Comparison of ENCODE assay signal across 8 cellular contexts in genomic region chr5:39270172-39270848, GRCh38. TPM values are rescaled to one million over a fixed set of nuclear protein-coding genes. Genes with fewer than 3 reads are reported as not detected.
DNase-seq lines count a peak whose midpoint lies in the region; ATAC-seq and TF ChIP-seq lines count a peak whose summit lies in the region.
"Had no signal": no experiment of that assay in that cellular context is flagged by ENCODE, and none has a peak within 500 bp of the region (broad histone marks: within the 10 kb centered on the region; RNA-seq: fewer than 3 reads in every experiment).

No MANE protein-coding gene starts in this region.

- intact Hi-C loops in spleen (cut with DNase I; ENCODE audit: low total_unique reads) = no loop called here

- peak overlapping the region in 7 of 8 donors; percentile 78 to 93 (median 84) for H3K27ac ChIP-seq in spleen

- H3K27me3 Mint-ChIP-seq in T-helper 2 cell treated with Interferon-gamma antibody and Interleukin-4, amounts not matched to agents 5 μg/mL and 100 μg/mL, for 36 hours (ENCODE audit: low read depth) = no peaks in the 10 kb centered on the region

- no peak for TF ChIP-seq POLR2A in spleen (IDR thresholded peaks at IDR 0.05)

- no peaks in the 10 kb centered on the region for H3K36me3 ChIP-seq in spleen

- no peaks in the 10 kb centered on the region for H3K27me3 ChIP-seq in spleen (replicated peaks in 1 of 7)

- no peaks in the 10 kb centered on the region for H3K9me3 Mint-ChIP-seq in T-helper 2 cell treated with Interferon-gamma antibody and Interleukin-4, amounts not matched to agents 5 μg/mL and 100 μg/mL, for 36 hours

- H3K27ac Mint-ChIP-seq in T-helper 2 cell treated with Interferon-gamma antibody and Interleukin-4, amounts not matched to agents 5 μg/mL and 100 μg/mL, for 36 hours = no peak overlapping the region

- peaks cover 14 to 96% (median 68%) of the 10 kb centered on the region in 6 donors for H3K4me1 ChIP-seq in spleen

- ATAC-seq in GM19035 (IDR thresholded peaks at IDR 0.05; ENCODE audit: unreplicated experiment) (peak; percentile 60), HG02973 (IDR thresholded peaks at IDR 0.05; ENCODE audit: unreplicated experiment) (peak; percentile 57)

- 31 to 64% (median 48%) methylated on average over 3 of the region's 3 CpGs for WGBS in spleen, 5 donors

- no peaks in the 10 kb centered on the region for H3K9me3 ChIP-seq in spleen

- peaks cover 49% of the 10 kb centered on the region for H3K4me1 Mint-ChIP-seq in T-helper 2 cell treated with Interferon-gamma antibody and Interleukin-4, amounts not matched to agents 5 μg/mL and 100 μg/mL, for 36 hours (ENCODE audit: low read depth)

- no peak for TF ChIP-seq CTCF in spleen (IDR thresholded peaks at IDR 0.05 in 8 of 11, conservative IDR thresholded peaks at IDR 0.05 in 3 of 11)

- H3K4me3 Mint-ChIP-seq in T-helper 2 cell treated with Interferon-gamma antibody and Interleukin-4, amounts not matched to agents 5 μg/mL and 100 μg/mL, for 36 hours = no peak overlapping the region

- DNase-seq in SIG-M5 (lab: John Stamatoyannopoulos, UW) = peak; percentile 26
- no peak for DNase-seq in spleen
- DNase-seq in T-helper 2 cell treated with Interferon-gamma antibody and Interleukin-4, amounts not matched to agents 5 μg/mL and 100 μg/mL, for 36 hours (ENCODE audit: low spot score) = no peak
- no peak for DNase-seq in effector CD4-positive, alpha-beta T cell
- no peak for DNase-seq in germinal center (ENCODE audit: low spot score)
- DNase-seq: activated CD4-positive, alpha-beta T cell treated with anti-CD3 and anti-CD28 coated beads for 4 hours had no signal

- peaks cover 2% of the 10 kb centered on the region for H3K36me3 Mint-ChIP-seq in T-helper 2 cell treated with Interferon-gamma antibody and Interleukin-4, amounts not matched to agents 5 μg/mL and 100 μg/mL, for 36 hours (ENCODE audit: low read depth)

- peak overlapping the region in 6 of 8 donors; percentile 13 to 61 (median 24) for H3K4me3 ChIP-seq in spleen

RNA-seq across cellular contexts. Expression of gene FYB1, which starts 50.9 kb away (rescaled TPM):
- 100 to 1,000 TPM; 178 to 287 (median 228) TPM for total RNA-seq in spleen
- polyA plus RNA-seq in spleen = 10 to 100 TPM; 21.0 to 26.3 (median 23.3) TPM
